10 cellular contexts compared by ENCODE assay signal in the genomic region with DNA sequence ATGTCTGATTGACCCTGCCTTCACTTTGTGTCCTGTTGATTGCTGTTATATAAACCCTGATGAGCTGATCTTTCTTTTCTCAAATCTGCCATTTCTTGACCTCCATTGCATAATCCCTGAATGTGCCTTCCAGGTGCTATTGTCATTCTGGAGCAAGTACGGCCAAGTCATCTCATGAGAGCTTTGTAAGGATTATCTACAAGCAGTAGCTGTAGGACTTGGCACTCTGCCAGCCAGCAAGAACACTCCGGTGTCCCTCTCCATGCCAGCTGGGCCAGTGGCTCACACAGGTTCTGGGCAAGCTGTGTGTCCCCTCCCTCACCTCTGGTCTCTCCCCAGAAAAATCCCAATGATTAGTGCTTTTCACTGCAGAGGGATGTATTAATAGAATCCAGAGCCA.
A peak's percentile ranks its signal among the peaks of the same experiment; 100 is the strongest.
DNase-seq lines count a peak whose midpoint lies in the region; FAIRE-seq and TF ChIP-seq lines count a peak whose summit lies in the region.
"Had no signal": no experiment of that assay in that cellular context is flagged by ENCODE, and none has a peak within 500 bp of the region (broad histone marks: within the 10 kb centered on the region; RNA-seq: fewer than 3 reads in every experiment).

No MANE protein-coding gene starts in this region.

- peaks cover 2% of the 10 kb centered on the region for H3K4me1 ChIP-seq in ovary (ENCODE audit: insufficient read depth)

- H3K27ac Mint-ChIP-seq in progenitor cell of endocrine pancreas: no peak overlapping the region

- H3K27ac ChIP-seq in ovary: no peak overlapping the region

- H3K27me3 Mint-ChIP-seq in progenitor cell of endocrine pancreas: peaks cover 3% of the 10 kb centered on the region

- 59 to 71% (median 67%) methylated on average over 2 of the region's 2 CpGs for WGBS in ovary, 3 donors

- TF ChIP-seq EP300 in ovary (IDR thresholded peaks at IDR 0.05): no peak

- no peak for TF ChIP-seq POLR2A in ovary (IDR thresholded peaks at IDR 0.05)

- H3K36me3 Mint-ChIP-seq in progenitor cell of endocrine pancreas (ENCODE audit: insufficient read depth): peaks cover 3% of the 10 kb centered on the region

- no peaks in the 10 kb centered on the region for H3K36me3 ChIP-seq in ovary

- H3K4me3 ChIP-seq in choroid plexus epithelial cell (ENCODE audit: low read depth, low read length): no peak overlapping the region
- no peak overlapping the region for H3K4me3 ChIP-seq in ovary

- no peak overlapping the region for H3K4me3 Mint-ChIP-seq in progenitor cell of endocrine pancreas (ENCODE audit: low read depth)

- H3K4me1 Mint-ChIP-seq in progenitor cell of endocrine pancreas (ENCODE audit: low read depth): no peaks in the 10 kb centered on the region

- DNase-seq in DMS79 treated with DMSO at 0.1 percent for 48 hours (lab: John Stamatoyannopoulos, UW): peak; percentile 72
- peak; percentile 5 for DNase-seq in NCI-H1092 (lab: John Stamatoyannopoulos, UW)
- peak; percentile 18 for DNase-seq in choroid plexus epithelial cell (ENCODE audit: low read depth)
- peak in 4 of 5 donors; percentile 33 to 51 (median 49) for DNase-seq in ovary
- no peak for DNase-seq in progenitor cell of endocrine pancreas (ENCODE audit: low spot score, unreplicated experiment)
- DNase-seq in urothelium cell line (ENCODE audit: low spot score): no peak
- no peak for DNase-seq in stimulated activated naive CD4-positive, alpha-beta T cell treated with Interleukin-2 at 50 U/mL for 16 hours (lab: John Stamatoyannopoulos, UW)
- DNase-seq: activated naive CD4-positive, alpha-beta T cell treated with anti-CD3 and anti-CD28 coated beads, Interleukin-2, amount 50 U/mL, for 16 hours; KG1; kidney glomerular epithelial cell had no signal

- peaks cover 3% of the 10 kb centered on the region for H3K9me3 Mint-ChIP-seq in progenitor cell of endocrine pancreas (ENCODE audit: low read depth)

- no peaks in the 10 kb centered on the region for H3K27me3 ChIP-seq in ovary

- no peak for TF ChIP-seq CTCF in choroid plexus epithelial cell (conservative IDR thresholded peaks at IDR 0.05; ENCODE audit: low read depth, low read length)
- no peak for TF ChIP-seq CTCF in ovary (IDR thresholded peaks at IDR 0.05)
- TF ChIP-seq CTCF in progenitor cell of endocrine pancreas (IDR thresholded peaks at IDR 0.05; ENCODE audit: unreplicated experiment): no peak

- H3K9me3 ChIP-seq in ovary: no peaks in the 10 kb centered on the region

- no peak for FAIRE-seq in urothelium cell line (lab: Jason Lieb, UNC)

- intact Hi-C loops in ovary (cut with DNase I): no loop called here

Comparison
In these comparisons a context has a peak if more than half of its experiments do, and no peak if none do; other contexts are left out.
1. DNase-seq: peak in DMS79 treated with DMSO at 0.1 percent for 48 hours (single experiment), NCI-H1092 (single experiment), choroid plexus epithelial cell (single experiment) and ovary (4 of 5); none in progenitor cell of endocrine pancreas (single experiment), urothelium cell line (single experiment) and stimulated activated naive CD4-positive, alpha-beta T cell treated with Interleukin-2 at 50 U/mL for 16 hours (single experiment).